Comparison of ENCODE assay signal across 8 cellular contexts in the genomic region with DNA sequence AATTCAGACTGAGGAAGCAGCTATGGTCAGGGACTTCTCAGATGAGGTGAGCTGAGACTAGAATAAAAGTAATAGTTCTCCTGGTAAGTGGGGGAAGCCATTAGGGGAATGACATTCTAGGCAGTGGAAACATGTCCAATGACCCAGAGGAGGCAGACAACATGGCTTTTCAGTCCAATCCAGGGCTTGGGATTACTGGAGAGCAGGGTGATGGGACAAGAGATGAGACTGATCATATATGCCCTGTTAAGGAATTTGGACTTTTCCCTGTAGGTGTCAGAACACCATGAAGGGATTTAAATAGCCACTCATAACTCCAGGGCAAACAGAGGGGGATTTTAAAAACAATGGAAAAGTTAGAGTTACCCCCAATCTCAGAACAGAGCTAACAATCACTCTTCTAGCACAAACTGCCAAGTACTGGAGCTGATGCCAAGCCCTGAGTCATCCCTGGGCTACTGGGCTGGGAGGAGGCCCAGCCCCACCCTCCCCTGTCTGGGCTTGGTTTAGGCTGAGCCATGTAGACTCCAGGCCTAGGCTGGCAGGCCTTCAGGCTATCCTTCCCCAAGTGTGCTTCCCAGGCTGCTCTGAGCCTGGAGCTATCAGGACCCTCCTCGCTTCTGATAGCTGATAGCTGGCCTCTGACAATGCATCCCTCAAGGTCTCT. TPM values are rescaled to one million over a fixed set of nuclear protein-coding genes. Genes with fewer than 3 reads are reported as not detected.
A peak's percentile ranks its signal among the peaks of the same experiment; 100 is the strongest.
DNase-seq lines count a peak whose midpoint lies in the region; ATAC-seq and TF ChIP-seq lines count a peak whose summit lies in the region.

No MANE protein-coding gene starts in this region.

- ATAC-seq in RWPE2 (ENCODE audit: low read depth) = peak; percentile 93

- TF ChIP-seq EP300 in ovary (IDR thresholded peaks at IDR 0.05) = no peak

- intact Hi-C loops in ovary (cut with DNase I) = no loop called here

- peak overlapping the region; percentile 87 for H3K27ac ChIP-seq in RWPE2 (ENCODE audit: poor library complexity, severe bottlenecking)
- peak overlapping the region in 1 of 2 donors; percentile 46 for H3K27ac ChIP-seq in ovary

- peaks cover 32% of the 10 kb centered on the region for H3K4me1 ChIP-seq in RWPE2 (ENCODE audit: insufficient read depth, poor library complexity, severe bottlenecking)
- peaks cover 4% of the 10 kb centered on the region for H3K4me1 ChIP-seq in ovary (ENCODE audit: insufficient read depth)

- TF ChIP-seq CTCF in RWPE2 (IDR thresholded peaks at IDR 0.05; ENCODE audit: poor library complexity, severe bottlenecking) (no peak), ovary (IDR thresholded peaks at IDR 0.05) (no peak)

- 19 to 27% (median 23%) methylated on average over 1 of the region's 1 CpG for WGBS in ovary, 3 donors

- DNase-seq in GDM1 (lab: John Stamatoyannopoulos, UW) = peak; percentile 12
- DNase-seq in RWPE2 (ENCODE audit: low spot score) = peak; percentile 80
- DNase-seq in fibroblast of peridontal ligament (ENCODE audit: extremely low read depth) = peak; percentile 88
- peak; percentile 82 to 90 (median 85) for DNase-seq in ovary
- no peak for DNase-seq in activated CD4-positive, CD25-positive, alpha-beta regulatory T cell (lab: John Stamatoyannopoulos, UW)
- no peak for DNase-seq in central memory CD4-positive, alpha-beta T cell
- DNase-seq in cerebellar nuclear complex (lab: John Stamatoyannopoulos, UW) = no peak
- DNase-seq in DMS79 treated with DMSO at 0.1 percent for 48 hours (lab: John Stamatoyannopoulos, UW) = no peak

- no peaks in the 10 kb centered on the region for H3K27me3 ChIP-seq in RWPE2 (ENCODE audit: insufficient read depth, poor library complexity, severe bottlenecking)
- H3K27me3 ChIP-seq in ovary = no peaks in the 10 kb centered on the region

- TF ChIP-seq POLR2A in ovary (IDR thresholded peaks at IDR 0.05) = no peak

- H3K36me3 ChIP-seq in RWPE2 (ENCODE audit: low read depth) = no peaks in the 10 kb centered on the region
- H3K36me3 ChIP-seq in ovary = no peaks in the 10 kb centered on the region

- H3K4me3 ChIP-seq in RWPE2 (ENCODE audit: severe bottlenecking) (no peak overlapping the region), ovary (no peak overlapping the region)

- no peaks in the 10 kb centered on the region for H3K9me3 ChIP-seq in RWPE2 (ENCODE audit: severe bottlenecking)
- H3K9me3 ChIP-seq in ovary = no peaks in the 10 kb centered on the region

RNA-seq across cellular contexts. Expression of gene MSN, which starts 22.7 kb away (rescaled TPM):
- 100 to 1,000 TPM in 6 of 7 donors, 10 to 100 TPM in 1; 60.1 to 183 (median 160) TPM for total RNA-seq in ovary
- 100 to 1,000 TPM; 119 to 342 TPM for polyA plus RNA-seq in ovary

Comparison
In these comparisons a context has a peak if more than half of its experiments do, and no peak if none do; other contexts are left out.
1. DNase-seq: peak in GDM1 (single experiment), RWPE2 (single experiment), fibroblast of peridontal ligament (single experiment) and ovary (5 of 5); none in activated CD4-positive, CD25-positive, alpha-beta regulatory T cell (0 of 4), central memory CD4-positive, alpha-beta T cell (single experiment), cerebellar nuclear complex (0 of 2) and DMS79 treated with DMSO at 0.1 percent for 48 hours (single experiment).